17 cellular contexts compared by ENCODE assay signal in genomic region chr2:232142502-232142901, GRCh38.
"Had no signal": no experiment of that assay in that cellular context is flagged by ENCODE, and none has a peak within 500 bp of the region (broad histone marks: within the 10 kb centered on the region; RNA-seq: fewer than 3 reads in every experiment).

No MANE protein-coding gene starts in this region.

- H3K27me3 ChIP-seq: neutrophil, pancreas, right atrium auricular region, spleen, stomach, thyroid gland, tibial nerve, upper lobe of left lung, vagina had no signal

- H3K9me3 ChIP-seq: neutrophil, pancreas, prostate gland, right atrium auricular region, spleen, stomach, thoracic aorta, thyroid gland, tibial nerve, upper lobe of left lung, vagina had no signal

- H3K27ac ChIP-seq: neutrophil, pancreas, prostate gland, right atrium auricular region, skin epidermis, spleen, stomach, thoracic aorta, thyroid gland, tibial nerve, upper lobe of left lung, vagina had no signal

- H3K4me1 ChIP-seq: prostate gland, right atrium auricular region, stomach, thyroid gland, upper lobe of left lung, vagina had no signal

- ATAC-seq: natural killer cell treated with Interleukin-12 subunit alpha and Interleukin-12 subunit beta and Interleukin-15 and Interleukin-18, amount 100 ng/mL, for 72 hours; stimulated activated effector memory CD8-positive, alpha-beta T cell treated with anti-CD3 and anti-CD28 coated beads, Interleukin-12 subunit alpha, Interleukin-12 subunit beta, amount 100 ng/mL, for 72 hours had no signal

- H3K4me3 ChIP-seq: pancreas, prostate gland, right atrium auricular region, skin epidermis, smooth muscle cell, spleen, stomach, thoracic aorta, thyroid gland, tibial nerve, upper lobe of left lung, vagina had no signal

- DNase-seq: spleen; stimulated activated naive B cell treated with anti-CD40 and anti-IgM and Interleukin-4, amounts not matched to agents 10 μg/mL and 1 μg/mL and 100 μg/mL, for 72 hours; stomach; upper lobe of left lung had no signal

- H3K4me2 ChIP-seq: smooth muscle cell had no signal

- H3K36me3 ChIP-seq: neutrophil, pancreas, prostate gland, right atrium auricular region, thoracic aorta, thyroid gland, upper lobe of left lung, vagina had no signal

- FAIRE-seq: pancreas, urothelium cell line had no signal
